8 cellular contexts compared by ENCODE assay signal in the genomic region with DNA sequence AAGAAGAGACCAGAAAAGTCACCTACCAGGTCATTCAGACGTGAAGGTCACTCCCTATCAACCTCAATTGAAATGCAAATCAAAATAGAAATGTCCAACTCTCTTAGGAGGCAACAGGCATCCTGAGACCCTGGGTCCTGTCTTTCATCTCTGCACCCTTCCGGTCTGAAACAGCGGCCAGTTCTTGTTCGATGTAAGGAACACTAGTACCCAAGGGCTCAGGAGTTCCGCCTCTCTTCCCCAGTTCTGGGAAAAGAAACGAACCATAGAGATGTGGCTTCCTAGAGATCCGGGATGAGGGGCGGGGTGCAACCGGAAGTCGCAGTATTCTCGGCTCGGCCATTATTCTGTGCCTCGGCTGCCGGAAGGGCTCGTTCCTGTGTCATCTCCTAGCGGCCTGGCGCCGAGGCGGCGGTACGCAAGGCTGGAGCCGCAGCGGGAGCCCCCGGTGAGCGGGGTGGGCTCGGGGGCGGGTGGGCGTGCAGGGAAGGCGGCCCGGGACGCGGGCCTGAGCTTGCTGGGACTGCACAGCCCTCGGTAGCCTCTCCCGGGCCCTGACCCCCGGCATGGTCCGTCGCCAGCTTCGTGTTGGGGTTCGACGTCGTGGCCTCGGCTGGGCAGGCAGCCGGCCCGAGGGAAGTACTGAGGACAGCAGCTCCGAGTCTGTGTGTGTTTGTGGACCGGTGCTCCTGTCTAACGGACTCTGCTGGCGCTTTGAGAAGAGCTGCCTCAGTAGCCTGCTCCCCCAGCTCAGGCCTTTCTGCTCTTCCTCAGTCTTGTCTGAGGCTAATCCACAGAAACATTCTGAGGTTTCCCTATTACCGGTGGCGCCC. TPM values are rescaled to one million over a fixed set of nuclear protein-coding genes. Genes with fewer than 3 reads are reported as not detected.
DNase-seq lines count a peak whose midpoint lies in the region; ATAC-seq and TF ChIP-seq lines count a peak whose summit lies in the region.

ZNF197 (plus strand) TSS at position 341 of the 833 bp plus-strand sequence. CDS start 4,119 bp downstream, outside the sequence.

- ATAC-seq in activated naive CD8-positive, alpha-beta T cell treated with anti-CD3 and anti-CD28 coated beads, Interleukin-2, amount 10 ng/mL, durations not matched to agents 7 days and 5 days (ENCODE audit: low read depth), result peak; percentile 94

- TF ChIP-seq CTCF in parathyroid adenoma (IDR thresholded peaks at IDR 0.05) (no peak), tibial nerve (IDR thresholded peaks at IDR 0.05) (peak in 2 of 5 experiments; percentile 19 to 44)

- peaks cover 5% of the 10 kb centered on the region for H3K4me1 ChIP-seq in parathyroid adenoma
- peaks cover 0 to 42% (median 14%) of the 10 kb centered on the region in 4 donors for H3K4me1 ChIP-seq in tibial nerve

- peaks cover 23% of the 10 kb centered on the region for H3K79me2 ChIP-seq in parathyroid adenoma

- H3K27ac ChIP-seq in parathyroid adenoma (peak within 1 kb of the TSS; percentile 68), tibial nerve (peak within 1 kb of the TSS; percentile 58 to 93 (median 89))

- intact Hi-C loops in cardiac septum (cut with DNase I), result loop anchor here (1.0 to 10.0 kb wide), 4 partner anchors 23 to 240 kb away; partner anchors contain the start of genes TMEM42, ZNF35 and ZNF502

- peak within 1 kb of the TSS; percentile 85 for H3K27ac Mint-ChIP-seq in activated naive CD8-positive, alpha-beta T cell treated with anti-CD3 and anti-CD28 coated beads, Interleukin-2, amount 10 ng/mL, durations not matched to agents 7 days and 5 days

- peak within 1 kb of the TSS; percentile 93 for H2AFZ ChIP-seq in parathyroid adenoma

- H3K4me3 Mint-ChIP-seq in activated naive CD8-positive, alpha-beta T cell treated with anti-CD3 and anti-CD28 coated beads, Interleukin-2, amount 10 ng/mL, durations not matched to agents 7 days and 5 days, result peak within 1 kb of the TSS; percentile 89

- H3K9me3 ChIP-seq in parathyroid adenoma (ENCODE audit: control insufficient read depth, low read length) (no peaks in the 10 kb centered on the region), tibial nerve (no peaks in the 10 kb centered on the region)

- H3K4me1 Mint-ChIP-seq in activated naive CD8-positive, alpha-beta T cell treated with anti-CD3 and anti-CD28 coated beads, Interleukin-2, amount 10 ng/mL, durations not matched to agents 7 days and 5 days, result peaks cover 19% of the 10 kb centered on the region

- H3K27me3 ChIP-seq in parathyroid adenoma (ENCODE audit: control insufficient read depth, insufficient read depth, low read length), result no peaks in the 10 kb centered on the region
- no peaks in the 10 kb centered on the region for H3K27me3 ChIP-seq in tibial nerve

- peak in 1 of 2 donors; percentile 77 for TF ChIP-seq EP300 in tibial nerve (IDR thresholded peaks at IDR 0.05)

- DNase-seq in GM04504 (ENCODE audit: low read depth), result peak; percentile 73
- DNase-seq in HCEC 1CT, result peak; percentile 89
- peak; percentile 79 for DNase-seq in MV-4-11 (lab: John Stamatoyannopoulos, UW)
- peak; percentile 73 for DNase-seq in SKM-1 (lab: John Stamatoyannopoulos, UW; ENCODE audit: unreplicated experiment)
- DNase-seq in activated naive CD8-positive, alpha-beta T cell treated with anti-CD3 and anti-CD28 coated beads, Interleukin-2, amount 10 ng/mL, durations not matched to agents 7 days and 5 days, result peak; percentile 74
- peak; percentile 92 for DNase-seq in cardiac septum (ENCODE audit: low spot score)
- DNase-seq in tibial nerve (ENCODE audit: low spot score in 2 of 2), result peak; percentile 59 to 80

- peak within 1 kb of the TSS; percentile 1 for H3K9ac ChIP-seq in parathyroid adenoma

- peak within 1 kb of the TSS; percentile 85 for H3K4me2 ChIP-seq in parathyroid adenoma (ENCODE audit: low read length)

- no peaks in the 10 kb centered on the region for H3K36me3 ChIP-seq in parathyroid adenoma (ENCODE audit: control insufficient read depth, insufficient read depth, low read length)
- H3K36me3 ChIP-seq in tibial nerve, result peaks cover 0 to 22% (median 0%) of the 10 kb centered on the region in 3 donors

- no peak for TF ChIP-seq POLR2A in tibial nerve (IDR thresholded peaks at IDR 0.05)

- peaks cover 7% of the 10 kb centered on the region for H3K9me3 Mint-ChIP-seq in activated naive CD8-positive, alpha-beta T cell treated with anti-CD3 and anti-CD28 coated beads, Interleukin-2, amount 10 ng/mL, durations not matched to agents 7 days and 5 days

- peaks cover 34% of the 10 kb centered on the region for H3K36me3 Mint-ChIP-seq in activated naive CD8-positive, alpha-beta T cell treated with anti-CD3 and anti-CD28 coated beads, Interleukin-2, amount 10 ng/mL, durations not matched to agents 7 days and 5 days

- no peaks in the 10 kb centered on the region for H3K27me3 Mint-ChIP-seq in activated naive CD8-positive, alpha-beta T cell treated with anti-CD3 and anti-CD28 coated beads, Interleukin-2, amount 10 ng/mL, durations not matched to agents 7 days and 5 days

- POLR2A ChIA-PET in activated naive CD8-positive, alpha-beta T cell treated with anti-CD3 and anti-CD28 coated beads, Interleukin-2, amount 10 ng/mL, durations not matched to agents 7 days and 5 days (lab: Charles Lee), result interaction anchor here (1.0 to 2.0 kb wide), 7 partner anchors 11 to 287 kb away, joined by 4 to 10 read pairs (median 5); partner anchors contain the start of genes KIAA1143, KIF15, TCAIM and ZKSCAN7

- 1% methylated on average over 34 to 49 of the region's 50 CpGs for WGBS in tibial nerve, 2 donors

- H3K4me3 ChIP-seq in parathyroid adenoma (ENCODE audit: low read depth, low read length) (peak within 1 kb of the TSS; percentile 66), tibial nerve (peak within 1 kb of the TSS; percentile 86 to 93 (median 92))

RNA-seq across cellular contexts. Expression of gene ZNF197, which starts in this region (rescaled TPM):
- 10 to 100 TPM; 18.4 to 19.2 TPM for total RNA-seq in activated naive CD8-positive, alpha-beta T cell treated with anti-CD3 and anti-CD28 coated beads, Interleukin-2, amount 10 ng/mL, durations not matched to agents 7 days and 5 days
- total RNA-seq in cardiac septum (13.6 TPM), tibial nerve (10 to 100 TPM; 20.1 to 27.5 (median 21.6) TPM)

Comparison
In these comparisons a context has a peak if more than half of its experiments do, and no peak if none do; other contexts are left out.
1. Peak in every context shown above with its lines: DNase-seq, ATAC-seq, H3K4me3 ChIP-seq and H3K27ac ChIP-seq.